Comparison of ENCODE assay signal across 9 cellular contexts in genomic region chr17:77428901-77429734, GRCh38.
A peak's percentile ranks its signal among the peaks of the same experiment; 100 is the strongest.
DNase-seq lines count a peak whose midpoint lies in the region; ATAC-seq and TF ChIP-seq lines count a peak whose summit lies in the region.
"Had no signal": no experiment of that assay in that cellular context is flagged by ENCODE, and none has a peak within 500 bp of the region (broad histone marks: within the 10 kb centered on the region; RNA-seq: fewer than 3 reads in every experiment).

No MANE protein-coding gene starts in this region.

- no peak overlapping the region for H2AFZ ChIP-seq in mammary epithelial cell (ENCODE audit: low read depth, low read length)

- H3K27ac Mint-ChIP-seq in nephron = peak overlapping the region; percentile 81 to 98 (median 87)
- H3K27ac Mint-ChIP-seq: nephron progenitor cell had no signal

- H3K36me3 Mint-ChIP-seq in nephron (ENCODE audit: low read depth) = no peaks in the 10 kb centered on the region

- H3K79me2 ChIP-seq in mammary epithelial cell (ENCODE audit: insufficient read depth, low read length) = peaks cover 100% of the 10 kb centered on the region

- peak overlapping the region in 1 of 3 experiments; percentile 34 for H3K4me3 Mint-ChIP-seq in nephron
- H3K4me3 Mint-ChIP-seq: nephron progenitor cell had no signal

- H3K9me3 Mint-ChIP-seq in nephron = no peaks in the 10 kb centered on the region
- H3K9me3 Mint-ChIP-seq: nephron progenitor cell had no signal

- intact Hi-C loops in breast epithelium (cut with DNase I; ENCODE audit: low total_unique reads) (loop anchor here (10.0 kb wide), 1 partner anchor 104 kb away; no protein-coding TSS in a partner anchor), mammary epithelial cell (cut with micrococcal nuclease) (no loop called here)

- no peaks in the 10 kb centered on the region for H3K9me3 ChIP-seq in breast epithelium
- no peaks in the 10 kb centered on the region for H3K9me3 ChIP-seq in mammary epithelial cell (replicated peaks; ENCODE audit: insufficient read depth, low read length)
- no peaks in the 10 kb centered on the region for H3K9me3 ChIP-seq in effector memory CD4-positive, alpha-beta T cell (ENCODE audit: control insufficient read depth, low read length)

- in situ Hi-C loops in mammary epithelial cell (cut with MboI; ENCODE audit: low sequenced_read_pairs in 2 of 2) = loop anchor here in 1 of 2 donors (5.0 to 10.0 kb wide), 3 partner anchors 43 to 104 kb away; no protein-coding TSS in a partner anchor

- 82% methylated on average over 19 of the region's 24 CpGs for WGBS in mammary epithelial cell (ENCODE audit: low coverage, missing lambda C conversion rate)

- peaks cover 3% of the 10 kb centered on the region for H3K27me3 Mint-ChIP-seq in nephron (ENCODE audit: low read depth)

- no peaks in the 10 kb centered on the region for H3K36me3 ChIP-seq in breast epithelium
- peaks cover 5% of the 10 kb centered on the region for H3K36me3 ChIP-seq in mammary epithelial cell (ENCODE audit: insufficient read depth, low read length)
- no peaks in the 10 kb centered on the region for H3K36me3 ChIP-seq in effector memory CD4-positive, alpha-beta T cell (ENCODE audit: control insufficient read depth, insufficient read depth, low read length)

- H3K4me1 ChIP-seq in breast epithelium (peaks cover 52 to 59% of the 10 kb centered on the region in 2 donors), mammary epithelial cell (ENCODE audit: insufficient read depth, low read length) (peaks cover 63% of the 10 kb centered on the region)
- peaks cover 78% of the 10 kb centered on the region for H3K4me1 ChIP-seq in effector memory CD4-positive, alpha-beta T cell (ENCODE audit: control insufficient read depth, insufficient read depth, low read length, poor library complexity, severe bottlenecking)

- no peak for TF ChIP-seq CTCF in breast epithelium (IDR thresholded peaks at IDR 0.05)
- TF ChIP-seq CTCF in mammary epithelial cell (conservative IDR thresholded peaks at IDR 0.05 in 1 of 2, IDR thresholded peaks at IDR 0.05 in 1 of 2; ENCODE audit: extremely low read depth in 1 of 2, insufficient read depth in 1 of 2, low read depth in 1 of 2, low read length in 2 of 2) = no peak
- no peak for TF ChIP-seq CTCF in nephron (IDR thresholded peaks at IDR 0.05; ENCODE audit: unreplicated experiment in 3 of 3)

- peaks cover 82% of the 10 kb centered on the region for H3K4me1 Mint-ChIP-seq in nephron

- ATAC-seq in HG02852 (IDR thresholded peaks at IDR 0.05; ENCODE audit: unreplicated experiment) (no peak), HG02588 (IDR thresholded peaks at IDR 0.05; ENCODE audit: unreplicated experiment) (no peak), HG02610 (IDR thresholded peaks at IDR 0.05; ENCODE audit: unreplicated experiment) (no peak)

- no peak overlapping the region for H3K4me3 ChIP-seq in breast epithelium
- H3K4me3 ChIP-seq in mammary epithelial cell (replicated peaks in 1 of 3; ENCODE audit: insufficient read depth in 1 of 3, low read depth in 2 of 3, low read length in 3 of 3) = no peak overlapping the region
- no peak overlapping the region for H3K4me3 ChIP-seq in effector memory CD4-positive, alpha-beta T cell (ENCODE audit: insufficient read depth, low read depth, low read length, poor library complexity, severe bottlenecking)

- dilution Hi-C loops in mammary epithelial cell (cut with HindIII; ENCODE audit: low sequenced_read_pairs) = no loop called here

- CTCF ChIA-PET in mammary epithelial cell (lab: Charles Lee; ENCODE audit: low non-redundant PET) = interaction anchor here (0.5 kb wide), 2 partner anchors 35 to 123 kb away, joined by 3 to 7 read pairs; no protein-coding TSS in a partner anchor

- DNase-seq in breast epithelium (ENCODE audit: low spot score in 2 of 2) (no peak), mammary epithelial cell (no peak)
- no peak for DNase-seq in effector memory CD4-positive, alpha-beta T cell
- DNase-seq in stimulated activated CD4-positive, alpha-beta T cell treated with anti-CD3 and anti-CD28 coated beads, Interleukin-4, amount 100 ng/mL, for 4 hours = no peak

- peaks cover 8% of the 10 kb centered on the region for H4K20me1 ChIP-seq in mammary epithelial cell (ENCODE audit: insufficient read depth, low read length)

- H3K4me2 ChIP-seq in mammary epithelial cell (ENCODE audit: insufficient read depth, low read depth, low read length) = no peak overlapping the region

- TF ChIP-seq POLR2A in breast epithelium (IDR thresholded peaks at IDR 0.05) = no peak

- no peak overlapping the region for H3K9ac ChIP-seq in mammary epithelial cell (ENCODE audit: insufficient read depth, low read length)

- H3K27me3 ChIP-seq in breast epithelium (no peaks in the 10 kb centered on the region), mammary epithelial cell (ENCODE audit: insufficient read depth, low read length) (no peaks in the 10 kb centered on the region)
- H3K27me3 ChIP-seq in effector memory CD4-positive, alpha-beta T cell (replicated peaks; ENCODE audit: control insufficient read depth, insufficient read depth, low read length, poor library complexity, severe bottlenecking) = no peaks in the 10 kb centered on the region

- H3K27ac ChIP-seq in breast epithelium (peak overlapping the region; percentile 94 to 96), mammary epithelial cell (ENCODE audit: insufficient read depth, low read depth, low read length) (no peak overlapping the region)
- peak overlapping the region; percentile 24 for H3K27ac ChIP-seq in effector memory CD4-positive, alpha-beta T cell (ENCODE audit: insufficient read depth, low read length, poor library complexity, severe bottlenecking)

- BruUV-seq in mammary epithelial cell (replicated peaks; lab: Mats Ljungman, UMichigan) = no TSS peak
